ENCODE assay signal across 16 cellular contexts in the genomic region with DNA sequence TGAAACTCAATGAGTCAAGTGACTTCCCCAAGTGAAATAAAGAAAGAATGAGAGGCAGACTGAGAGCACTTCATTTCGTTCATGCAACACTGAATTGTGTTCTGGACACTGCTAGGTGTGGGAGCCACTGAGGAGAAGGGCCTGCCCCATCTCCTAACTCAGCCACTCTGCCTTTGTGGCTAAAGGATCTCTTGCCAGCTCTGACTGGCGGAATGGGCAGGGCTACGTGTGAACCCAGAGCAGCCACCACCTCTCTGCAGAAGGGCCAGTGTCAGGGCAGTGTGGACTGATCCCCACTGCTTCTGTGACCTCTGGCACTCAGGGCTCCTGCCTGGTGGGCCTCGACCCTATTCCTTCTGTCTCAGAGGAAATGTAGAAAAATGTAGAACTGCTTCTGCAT. TPM values are rescaled to one million over a fixed set of nuclear protein-coding genes. Genes with fewer than 3 reads are reported as not detected.
"Had no signal": no experiment of that assay in that cellular context is flagged by ENCODE, and none has a peak within 500 bp of the region (broad histone marks: within the 10 kb centered on the region; RNA-seq: fewer than 3 reads in every experiment).

No MANE protein-coding gene starts in this region.

- H3K9me3 ChIP-seq: gastrocnemius medialis, heart right ventricle, pancreas, tibial nerve had no signal

- H3K27me3 ChIP-seq: gastrocnemius medialis, heart right ventricle, pancreas, tibial nerve had no signal

- DNase-seq: activated CD4-positive, alpha-beta T cell treated with anti-CD3 and anti-CD28 coated beads for 48 hours; activated naive CD4-positive, alpha-beta T cell; effector CD8-positive, alpha-beta T cell; gastrocnemius medialis; heart right ventricle; islet precursor cell; pancreas; stimulated activated CD4-positive, alpha-beta T cell treated with anti-CD3 and anti-CD28 coated beads, Interleukin-15, amount 100 ng/mL, for 24 hours; stimulated activated CD4-positive, alpha-beta T cell treated with anti-CD3 and anti-CD28 coated beads, Interleukin-4, amount 100 ng/mL, for 24 hours; T-cell; WERI-Rb-1 had no signal

- H3K4me1 ChIP-seq: gastrocnemius medialis, pancreas had no signal

- H3K36me3 Mint-ChIP-seq: T-cell had no signal

- H3K4me3 Mint-ChIP-seq: neural crest cell had no signal

- H3K4me3 ChIP-seq: coronary artery, gastrocnemius medialis, heart right ventricle, pancreas, tibial nerve had no signal

- H3K9me3 Mint-ChIP-seq: neural crest cell had no signal

- H3K27ac ChIP-seq: coronary artery, gastrocnemius medialis, pancreas, tibial nerve, WERI-Rb-1 had no signal

- ATAC-seq: gastrocnemius medialis, left lobe of liver, pancreas, T-cell had no signal

- H3K36me3 ChIP-seq: gastrocnemius medialis, heart right ventricle, pancreas, tibial nerve, WERI-Rb-1 had no signal

RNA-seq across cellular contexts. Expression of a gene that starts 46.5 kb away (rescaled TPM):
- total RNA-seq: neural crest cell, renal cortical epithelial cell had no signal
- polyA plus RNA-seq: pancreas had no signal
